ENCODE assay signal across 8 cellular contexts in the genomic region with DNA sequence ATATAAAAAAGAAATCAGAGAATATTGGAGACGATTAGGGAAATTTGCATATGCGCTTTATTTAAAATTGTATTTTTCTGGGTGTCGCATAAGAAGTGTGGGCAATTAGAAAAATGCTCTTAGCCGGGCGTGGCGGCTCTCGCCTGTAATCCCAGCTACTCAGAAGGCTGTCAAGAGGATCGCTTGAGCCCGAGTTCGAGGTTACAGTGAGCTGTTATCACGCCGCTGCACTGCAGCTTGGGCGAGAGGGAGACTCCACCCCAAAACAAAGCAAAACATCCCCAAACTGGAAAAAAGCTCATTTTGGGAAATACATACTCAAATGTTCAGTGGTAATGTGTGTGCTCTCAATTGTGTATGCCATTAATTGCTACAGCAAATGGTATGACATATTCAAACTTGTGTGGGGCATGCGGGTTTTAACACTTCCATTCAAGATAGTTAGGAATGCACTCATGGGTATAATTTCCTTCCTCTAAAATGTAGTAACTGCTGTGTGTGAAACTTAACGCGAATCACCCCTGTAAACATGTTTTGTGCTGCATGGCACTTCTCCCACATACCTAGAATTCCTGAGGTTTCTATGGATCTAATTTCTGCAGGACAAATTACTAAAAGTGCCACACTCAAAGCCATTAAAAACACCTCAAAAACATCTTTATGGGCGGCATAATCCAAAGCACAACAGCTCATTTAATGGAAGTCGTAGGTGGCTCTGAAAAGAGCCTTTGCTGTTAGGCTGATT. TPM values are rescaled to one million over a fixed set of nuclear protein-coding genes. Genes with fewer than 3 reads are reported as not detected.
DNase-seq lines count a peak whose midpoint lies in the region; ATAC-seq and TF ChIP-seq lines count a peak whose summit lies in the region.

No MANE protein-coding gene starts in this region.

- H3K27me3 Mint-ChIP-seq in CD4-positive, alpha-beta memory T cell = no peaks in the 10 kb centered on the region
- H3K27me3 Mint-ChIP-seq in T-helper 2 cell treated with Interferon-gamma antibody and Interleukin-4, amounts not matched to agents 5 μg/mL and 100 μg/mL, for 36 hours (ENCODE audit: low read depth) = peaks cover 2% of the 10 kb centered on the region
- no peaks in the 10 kb centered on the region for H3K27me3 Mint-ChIP-seq in endodermal cell (ENCODE audit: insufficient read depth)

- POLR2A ChIA-PET in CD4-positive, alpha-beta memory T cell (lab: Charles Lee; ENCODE audit: partially characterized antibody) = interaction anchor here (0.9 to 20.6 kb wide), 41 partner anchors 12 to 1860 kb away, joined by 3 to 1198 read pairs (median 10); partner anchors contain the start of genes HFE and TRIM38

- peak overlapping the region; percentile 76 for H3K9ac ChIP-seq in endodermal cell (ENCODE audit: extremely low read depth, low read length, poor library complexity, severe bottlenecking)
- no peak overlapping the region for H3K9ac ChIP-seq in muscle layer of colon (ENCODE audit: low read length)

- peaks cover 29 to 46% (median 38%) of the 10 kb centered on the region in 4 donors for H3K4me1 Mint-ChIP-seq in CD4-positive, alpha-beta memory T cell
- H3K4me1 Mint-ChIP-seq in T-helper 2 cell treated with Interferon-gamma antibody and Interleukin-4, amounts not matched to agents 5 μg/mL and 100 μg/mL, for 36 hours (ENCODE audit: low read depth) = peaks cover 67% of the 10 kb centered on the region
- peaks cover 48% of the 10 kb centered on the region for H3K4me1 Mint-ChIP-seq in endodermal cell

- ATAC-seq in HG03135 (IDR thresholded peaks at IDR 0.05; ENCODE audit: unreplicated experiment) = peak; percentile 3
- no peak for ATAC-seq in GM18498 (IDR thresholded peaks at IDR 0.05; ENCODE audit: unreplicated experiment)
- ATAC-seq in GM21529 (IDR thresholded peaks at IDR 0.05; ENCODE audit: unreplicated experiment) = no peak

- peak overlapping the region; percentile 89 to 98 (median 96) for H3K27ac Mint-ChIP-seq in CD4-positive, alpha-beta memory T cell
- H3K27ac Mint-ChIP-seq in T-helper 2 cell treated with Interferon-gamma antibody and Interleukin-4, amounts not matched to agents 5 μg/mL and 100 μg/mL, for 36 hours = peak overlapping the region; percentile 98
- H3K27ac Mint-ChIP-seq in endodermal cell = peak overlapping the region; percentile 99

- H3K27ac ChIP-seq in CD4-positive, alpha-beta memory T cell (ENCODE audit: low read depth, low read length) = peak overlapping the region; percentile 71
- H3K27ac ChIP-seq in endodermal cell (ENCODE audit: low read depth, low read length) (peak overlapping the region; percentile 86), muscle layer of colon (ENCODE audit: low read depth, low read length) (peak overlapping the region; percentile 83)

- H3K9me3 Mint-ChIP-seq in CD4-positive, alpha-beta memory T cell = no peaks in the 10 kb centered on the region
- no peaks in the 10 kb centered on the region for H3K9me3 Mint-ChIP-seq in T-helper 2 cell treated with Interferon-gamma antibody and Interleukin-4, amounts not matched to agents 5 μg/mL and 100 μg/mL, for 36 hours
- H3K9me3 Mint-ChIP-seq in endodermal cell = no peaks in the 10 kb centered on the region

- intact Hi-C loops in CD4-positive, alpha-beta memory T cell (cut with micrococcal nuclease) = loop anchor here (1.0 to 5.0 kb wide), 7 partner anchors 11 to 1100 kb away; a partner anchor contains a TSS

- 0 to 1% methylated on average over 11 to 18 of the region's 18 CpGs for WGBS in endodermal cell (ENCODE audit: insufficient coverage in 1 of 2, insufficient read length in 1 of 2), 2 experiments

- no peaks in the 10 kb centered on the region for H3K9me3 ChIP-seq in CD4-positive, alpha-beta memory T cell (ENCODE audit: control insufficient read depth in 1 of 2, low read length in 2 of 2)
- no peaks in the 10 kb centered on the region for H3K9me3 ChIP-seq in endodermal cell (ENCODE audit: control insufficient read depth, low read length)
- no peaks in the 10 kb centered on the region for H3K9me3 ChIP-seq in muscle layer of colon (ENCODE audit: low read length)

- peak overlapping the region; percentile 53 to 67 for H3K4me3 ChIP-seq in CD4-positive, alpha-beta memory T cell (ENCODE audit: low read length in 2 of 2)
- H3K4me3 ChIP-seq in endodermal cell (ENCODE audit: low read length) (peak overlapping the region; percentile 88), muscle layer of colon (ENCODE audit: low read depth in 1 of 2, low read length in 2 of 2) (peak overlapping the region; percentile 64 to 73)

- peak in 4 of 5 donors; percentile 31 to 48 (median 40) for DNase-seq in CD4-positive, alpha-beta memory T cell
- no peak for DNase-seq in T-helper 2 cell treated with Interferon-gamma antibody and Interleukin-4, amounts not matched to agents 5 μg/mL and 100 μg/mL, for 36 hours (ENCODE audit: low spot score)
- DNase-seq in endodermal cell = peak; percentile 78
- no peak for DNase-seq in cerebellum (ENCODE audit: low spot score)

- TF ChIP-seq CTCF in endodermal cell (conservative IDR thresholded peaks at IDR 0.05) = no peak

- H3K36me3 Mint-ChIP-seq in CD4-positive, alpha-beta memory T cell = peaks cover 0 to 5% of the 10 kb centered on the region in 2 donors
- peaks cover 3% of the 10 kb centered on the region for H3K36me3 Mint-ChIP-seq in T-helper 2 cell treated with Interferon-gamma antibody and Interleukin-4, amounts not matched to agents 5 μg/mL and 100 μg/mL, for 36 hours (ENCODE audit: low read depth)
- H3K36me3 Mint-ChIP-seq in endodermal cell (ENCODE audit: low read depth) = no peaks in the 10 kb centered on the region

- no peaks in the 10 kb centered on the region for H3K36me3 ChIP-seq in CD4-positive, alpha-beta memory T cell (ENCODE audit: insufficient read depth, low read length)
- H3K36me3 ChIP-seq in endodermal cell (ENCODE audit: control insufficient read depth, insufficient read depth, low read length) (no peaks in the 10 kb centered on the region), muscle layer of colon (ENCODE audit: insufficient read depth, low read length) (no peaks in the 10 kb centered on the region)

- H3K4me1 ChIP-seq in CD4-positive, alpha-beta memory T cell (ENCODE audit: insufficient read depth, low read length) = peaks cover 32% of the 10 kb centered on the region
- H3K4me1 ChIP-seq in endodermal cell (ENCODE audit: control insufficient read depth, insufficient read depth, low read length) (peaks cover 20% of the 10 kb centered on the region), muscle layer of colon (ENCODE audit: insufficient read depth, low read length) (peaks cover 15% of the 10 kb centered on the region)

- peak overlapping the region; percentile 91 to 99 (median 94) for H3K4me3 Mint-ChIP-seq in CD4-positive, alpha-beta memory T cell
- peak overlapping the region; percentile 94 for H3K4me3 Mint-ChIP-seq in T-helper 2 cell treated with Interferon-gamma antibody and Interleukin-4, amounts not matched to agents 5 μg/mL and 100 μg/mL, for 36 hours
- H3K4me3 Mint-ChIP-seq in endodermal cell = peak overlapping the region; percentile 85

- no peaks in the 10 kb centered on the region for H3K27me3 ChIP-seq in CD4-positive, alpha-beta memory T cell (ENCODE audit: insufficient read depth, low read length)
- H3K27me3 ChIP-seq in endodermal cell (ENCODE audit: control insufficient read depth, insufficient read depth, low read length, poor library complexity, severe bottlenecking) = no peaks in the 10 kb centered on the region
- H3K27me3 ChIP-seq in muscle layer of colon (ENCODE audit: control insufficient read depth in 1 of 2, insufficient read depth in 2 of 2, low read length in 2 of 2) = no peaks in the 10 kb centered on the region

- CTCF ChIA-PET in CD4-positive, alpha-beta memory T cell (lab: Charles Lee; ENCODE audit: partially characterized antibody) = interaction anchor here (0.8 to 5.4 kb wide), 12 partner anchors 11 to 88 kb away, joined by 3 to 78 read pairs (median 6); partner anchors contain the start of gene TRIM38

RNA-seq across cellular contexts. Expression of gene HFE, which starts 54.7 kb away (rescaled TPM):
- total RNA-seq in CD4-positive, alpha-beta memory T cell = 1 to 10 TPM; 3.5 to 4.2 TPM
- polyA plus RNA-seq in CD4-positive, alpha-beta memory T cell = 1 to 10 TPM; 3.4 to 4.2 TPM
- 1 to 10 TPM; 1.8 to 2.1 TPM for total RNA-seq in endodermal cell
- 2.7 TPM for polyA plus RNA-seq in endodermal cell (2013, experiment 1 of 2)
- polyA plus RNA-seq in endodermal cell (2013, experiment 2 of 2) = 1.7 TPM
- 1.5 TPM for total RNA-seq in cerebellum

Comparison
In these comparisons a context has a peak if more than half of its experiments do, and no peak if none do; other contexts are left out.
1. DNase-seq: peak in CD4-positive, alpha-beta memory T cell (4 of 5) and endodermal cell (single experiment); none in T-helper 2 cell treated with Interferon-gamma antibody and Interleukin-4, amounts not matched to agents 5 μg/mL and 100 μg/mL, for 36 hours (single experiment) and cerebellum (single experiment).
2. Peak in every context shown above with its lines, with median percentiles within 50 percentile points of each other: H3K27ac ChIP-seq, H3K4me3 ChIP-seq, H3K27ac Mint-ChIP-seq and H3K4me3 Mint-ChIP-seq.